ENCODE assay signal across 8 cellular contexts in genomic region chr22:21001601-21002325, GRCh38. TPM values are rescaled to one million over a fixed set of nuclear protein-coding genes. Genes with fewer than 3 reads are reported as not detected.
DNase-seq lines count a peak whose midpoint lies in the region; ATAC-seq and TF ChIP-seq lines count a peak whose summit lies in the region.

TSS of gene THAP7 (minus strand) at chr22:21002118. CDS start at chr22:21001911, 207 bp downstream.

- peak within 1 kb of the TSS; percentile 96 for H3K56ac ChIP-seq in mesendoderm (ENCODE audit: low read length)

- H3K4me1 Mint-ChIP-seq in Calu3 (ENCODE audit: low read depth, unreplicated experiment) = peaks cover 9% of the 10 kb centered on the region
- H3K4me1 Mint-ChIP-seq in activated CD8-positive, alpha-beta memory T cell treated with anti-CD3 and anti-CD28 coated beads, Interleukin-2, amount 10 ng/mL, durations not matched to agents 7 days and 5 days = peaks cover 28% of the 10 kb centered on the region

- H2BK15ac ChIP-seq in mesendoderm (replicated peaks; ENCODE audit: low read depth) = no peak within 1 kb of the TSS

- H3K36me3 ChIP-seq in HUES48 (ENCODE audit: control insufficient read depth, insufficient read depth, low read length) (peaks cover 18% of the 10 kb centered on the region), NT2/D1 (ENCODE audit: insufficient read depth, insufficient read length, low read length) (peaks cover 40% of the 10 kb centered on the region), endocrine pancreas (ENCODE audit: control insufficient read depth, insufficient read depth, low read length) (no peaks in the 10 kb centered on the region), mesendoderm (ENCODE audit: control insufficient read depth, insufficient read depth, low read length) (no peaks in the 10 kb centered on the region)

- H4K8ac ChIP-seq in mesendoderm (ENCODE audit: low read depth, low read length) = no peak within 1 kb of the TSS

- TF ChIP-seq CTCF in Calu3 (IDR thresholded peaks at IDR 0.05; ENCODE audit: unreplicated experiment) = no peak

- H3K9ac ChIP-seq in HUES48 (ENCODE audit: low read depth, low read length) (peak within 1 kb of the TSS; percentile 77), NT2/D1 (ENCODE audit: insufficient read length, low read depth) (peak within 1 kb of the TSS; percentile 95), endocrine pancreas (ENCODE audit: control insufficient read depth, insufficient read depth, low read length) (peak within 1 kb of the TSS; percentile 85), mesendoderm (ENCODE audit: low read length) (peak within 1 kb of the TSS; percentile 91)

- H3K9me3 Mint-ChIP-seq in Calu3 (ENCODE audit: low read depth, unreplicated experiment) = no peaks in the 10 kb centered on the region
- H3K9me3 Mint-ChIP-seq in activated CD8-positive, alpha-beta memory T cell treated with anti-CD3 and anti-CD28 coated beads, Interleukin-2, amount 10 ng/mL, durations not matched to agents 7 days and 5 days (ENCODE audit: low read depth) = no peaks in the 10 kb centered on the region

- peaks cover 2% of the 10 kb centered on the region for H3K79me2 ChIP-seq in mesendoderm (ENCODE audit: control insufficient read depth, insufficient read depth, low read length)

- DNase-seq in Calu3 (peak; percentile 96), NT2/D1 (ENCODE audit: low read depth, low spot score) (peak; percentile 82), mesendoderm (peak; percentile 97)
- DNase-seq in activated CD8-positive, alpha-beta memory T cell treated with anti-CD3 and anti-CD28 coated beads, Interleukin-2, amount 10 ng/mL, durations not matched to agents 7 days and 5 days = peak; percentile 98
- DNase-seq in stimulated activated CD8-positive, alpha-beta memory T cell treated with anti-CD3 and anti-CD28 coated beads, Interleukin-12 subunit alpha, Interleukin-12 subunit beta, amount 100 ng/mL, for 4 hours (ENCODE audit: low read depth) = peak; percentile 94

- intact Hi-C loops in Calu3 (cut with micrococcal nuclease; ENCODE audit: unreplicated experiment) = no loop called here

- peak within 1 kb of the TSS; percentile 63 for H2BK5ac ChIP-seq in mesendoderm (ENCODE audit: low read length)

- peaks cover 5% of the 10 kb centered on the region for H3K79me1 ChIP-seq in mesendoderm (ENCODE audit: low read length)

- peak within 1 kb of the TSS; percentile 97 for H3K4me3 Mint-ChIP-seq in Calu3 (ENCODE audit: low read depth, unreplicated experiment)
- peak within 1 kb of the TSS; percentile 96 for H3K4me3 Mint-ChIP-seq in activated CD8-positive, alpha-beta memory T cell treated with anti-CD3 and anti-CD28 coated beads, Interleukin-2, amount 10 ng/mL, durations not matched to agents 7 days and 5 days

- peak within 1 kb of the TSS; percentile 76 for H3K23ac ChIP-seq in mesendoderm (ENCODE audit: low read length)

- H2BK120ac ChIP-seq in mesendoderm (ENCODE audit: low read depth, low read length) = no peak within 1 kb of the TSS

- peak within 1 kb of the TSS; percentile 94 for H3K4me2 ChIP-seq in mesendoderm (ENCODE audit: low read length)

- peaks cover 64% of the 10 kb centered on the region for H3K36me3 Mint-ChIP-seq in Calu3 (ENCODE audit: insufficient read depth, unreplicated experiment)
- peaks cover 2% of the 10 kb centered on the region for H3K36me3 Mint-ChIP-seq in activated CD8-positive, alpha-beta memory T cell treated with anti-CD3 and anti-CD28 coated beads, Interleukin-2, amount 10 ng/mL, durations not matched to agents 7 days and 5 days

- H3K27ac Mint-ChIP-seq in Calu3 (ENCODE audit: unreplicated experiment) = peak within 1 kb of the TSS; percentile 63
- H3K27ac Mint-ChIP-seq in activated CD8-positive, alpha-beta memory T cell treated with anti-CD3 and anti-CD28 coated beads, Interleukin-2, amount 10 ng/mL, durations not matched to agents 7 days and 5 days = peak within 1 kb of the TSS; percentile 97

- peak within 1 kb of the TSS; percentile 76 for H2AK5ac ChIP-seq in mesendoderm (ENCODE audit: low read length)

- TSS peak; percentile 73 for BruUV-seq in Calu3 (replicated peaks; lab: Mats Ljungman, UMichigan)

- H3K4me1 ChIP-seq in HUES48 (ENCODE audit: control insufficient read depth, insufficient read depth, low read length) = peaks cover 5% of the 10 kb centered on the region; the same call in 1 of the 2 replicates
- H3K4me1 ChIP-seq in NT2/D1 (ENCODE audit: insufficient read depth, insufficient read length) = peaks cover 2% of the 10 kb centered on the region
- H3K4me1 ChIP-seq in endocrine pancreas (ENCODE audit: control insufficient read depth, insufficient read depth, low read length) = no peaks in the 10 kb centered on the region
- H3K4me1 ChIP-seq in mesendoderm (ENCODE audit: control insufficient read depth, low read depth, low read length) = no peaks in the 10 kb centered on the region

- H3K27me3 ChIP-seq in HUES48 (ENCODE audit: control insufficient read depth, insufficient read depth, low read length) = no peaks in the 10 kb centered on the region
- H3K27me3 ChIP-seq in NT2/D1 (ENCODE audit: insufficient read depth, insufficient read length) = no peaks in the 10 kb centered on the region
- no peaks in the 10 kb centered on the region for H3K27me3 ChIP-seq in endocrine pancreas (ENCODE audit: control insufficient read depth, insufficient read depth, low read length)
- no peaks in the 10 kb centered on the region for H3K27me3 ChIP-seq in mesendoderm (ENCODE audit: insufficient read depth, low read length, poor library complexity)

- CTCF ChIA-PET in Calu3 (lab: Charles Lee) = interaction anchor here (0.6 to 0.9 kb wide), 3 partner anchors 43 to 116 kb away, joined by 3 to 4 read pairs (median 4); no protein-coding TSS in a partner anchor
- CTCF ChIA-PET in activated CD8-positive, alpha-beta memory T cell treated with anti-CD3 and anti-CD28 coated beads, Interleukin-2, amount 10 ng/mL, durations not matched to agents 7 days and 5 days (lab: Charles Lee) = interaction anchor here (1.1 to 3.3 kb wide), 6 partner anchors 11 to 101 kb away, joined by 3 to 22 read pairs (median 4); partner anchors contain the start of gene LZTR1

- no peaks in the 10 kb centered on the region for H3K27me3 Mint-ChIP-seq in Calu3 (ENCODE audit: unreplicated experiment)
- H3K27me3 Mint-ChIP-seq in activated CD8-positive, alpha-beta memory T cell treated with anti-CD3 and anti-CD28 coated beads, Interleukin-2, amount 10 ng/mL, durations not matched to agents 7 days and 5 days = no peaks in the 10 kb centered on the region

- peak within 1 kb of the TSS; percentile 96 for H3K4me3 ChIP-seq in HUES48 (ENCODE audit: low read depth, low read length)
- H3K4me3 ChIP-seq in NT2/D1 (ENCODE audit: insufficient read length, low read depth) = peak within 1 kb of the TSS; percentile 78
- peak within 1 kb of the TSS; percentile 38 for H3K4me3 ChIP-seq in endocrine pancreas (ENCODE audit: control insufficient read depth, insufficient read depth, low read length)
- H3K4me3 ChIP-seq in mesendoderm (ENCODE audit: low read length) = peak within 1 kb of the TSS; percentile 79

- peak within 1 kb of the TSS; percentile 98 for H3K4ac ChIP-seq in mesendoderm (ENCODE audit: low read depth, low read length)

- no peak within 1 kb of the TSS for H4K5ac ChIP-seq in mesendoderm (ENCODE audit: low read length)

- H3K27ac ChIP-seq in HUES48 (ENCODE audit: low read depth, low read length) = peak within 1 kb of the TSS; percentile 94
- H3K27ac ChIP-seq in mesendoderm (ENCODE audit: low read depth, low read length) = peak within 1 kb of the TSS; percentile 97

- H3K18ac ChIP-seq in mesendoderm (ENCODE audit: low read length) = peak within 1 kb of the TSS; percentile 76

- ATAC-seq in GM21423 (IDR thresholded peaks at IDR 0.05; ENCODE audit: unreplicated experiment) = peak; percentile 87
- peak; percentile 94 for ATAC-seq in activated CD8-positive, alpha-beta memory T cell treated with anti-CD3 and anti-CD28 coated beads, Interleukin-2, amount 10 ng/mL, durations not matched to agents 7 days and 5 days

- H3K9me3 ChIP-seq in HUES48 (ENCODE audit: control insufficient read depth, insufficient read depth, low read length) = no peaks in the 10 kb centered on the region
- H3K9me3 ChIP-seq in NT2/D1 (ENCODE audit: insufficient read depth, low read length) = no peaks in the 10 kb centered on the region
- no peaks in the 10 kb centered on the region for H3K9me3 ChIP-seq in endocrine pancreas (ENCODE audit: control insufficient read depth, low read length)

- no CpG with 5 or more reads among the region's 83 CpGs for WGBS in mesendoderm (ENCODE audit: extremely low coverage, insufficient coverage, low lambda C conversion rate)

RNA-seq across cellular contexts. Expression of gene THAP7, which starts in this region (rescaled TPM):
- total RNA-seq in Calu3 (2022) = 24.5 and 25.3 TPM in 2 replicates
- total RNA-seq in activated CD8-positive, alpha-beta memory T cell treated with anti-CD3 and anti-CD28 coated beads, Interleukin-2, amount 10 ng/mL, durations not matched to agents 7 days and 5 days = 10 to 100 TPM; 25.9 to 28.7 TPM
- 21.8 TPM for polyA plus RNA-seq in mesendoderm (2013, experiment 1 of 2)
- 21.7 TPM for polyA plus RNA-seq in mesendoderm (2013, experiment 2 of 2)

Comparison
In these comparisons a context has a peak if more than half of its experiments do, and no peak if none do; other contexts are left out.
1. Peak in every context shown above with its lines: DNase-seq, ATAC-seq, H3K4me3 ChIP-seq and H3K27ac ChIP-seq.
2. H3K4me3 ChIP-seq: peak in every context shown above with its lines; median percentile 96 in HUES48; 79 in mesendoderm; 78 in NT2/D1; 38 in endocrine pancreas.